Comparison of ENCODE assay signal across 1 cellular context in the genomic region with DNA sequence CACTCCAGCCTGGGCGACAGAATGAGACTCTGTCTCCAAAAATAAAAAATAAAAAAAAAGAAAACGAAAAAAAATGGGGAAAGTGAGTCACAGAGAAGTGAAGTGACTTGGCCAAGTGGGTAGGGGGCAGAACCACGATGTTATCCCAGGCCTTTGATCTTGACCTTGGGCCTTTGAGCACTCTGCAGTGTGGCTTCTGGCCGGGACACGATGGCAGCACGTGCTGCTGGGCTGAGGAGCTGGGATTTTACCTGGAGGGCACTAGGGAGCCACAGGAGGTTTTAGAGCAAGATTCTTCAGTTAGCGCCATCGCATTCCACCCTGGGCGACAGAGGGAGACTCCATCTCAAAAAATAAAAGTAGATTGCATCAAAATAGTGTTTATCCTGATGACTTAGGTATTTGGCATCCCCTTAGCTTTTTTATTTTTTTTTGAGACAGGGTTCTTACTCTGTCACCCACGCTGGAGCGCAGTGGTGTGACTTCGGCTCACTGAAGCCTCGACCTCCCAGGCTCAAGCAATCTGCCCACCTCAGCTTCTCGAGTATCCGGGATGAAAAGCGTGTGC.
A peak's percentile ranks its signal among the peaks of the same experiment; 100 is the strongest.
TF ChIP-seq lines count a peak whose summit lies in the region.

No MANE protein-coding gene starts in this region.

TF ChIP-seq in HepG2, 621 proteins besides CTCF, POLR2A, EP300 and RAD21 (continued from another document and continues in another):
- TF ChIP-seq, protein P1, sequence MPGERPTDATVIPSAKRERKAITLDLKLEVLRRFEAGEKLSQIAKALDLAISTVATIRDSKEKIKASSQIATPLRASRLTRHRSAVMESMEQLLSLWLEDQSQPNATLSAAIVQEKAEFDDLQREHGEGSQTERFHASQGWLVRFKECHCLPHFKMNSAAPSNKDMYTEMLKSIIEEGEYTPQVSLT (CRISPR knock-in tag; IDR thresholded peaks at IDR 0.05; ENCODE audit: borderline replicate concordance, low read depth): no peak
- TF ChIP-seq SATB2 (CRISPR knock-in tag; IDR thresholded peaks at IDR 0.05) (no peak), KLF12 (CRISPR knock-in tag; IDR thresholded peaks at IDR 0.05; ENCODE audit: borderline replicate concordance) (no peak), ZNF138 (CRISPR knock-in tag; IDR thresholded peaks at IDR 0.05; ENCODE audit: low read depth) (no peak), SOX13 (IDR thresholded peaks at IDR 0.05) (no peak), SOX13 (CRISPR knock-in tag; conservative IDR thresholded peaks at IDR 0.05 in 1 of 2, IDR thresholded peaks at IDR 0.05 in 1 of 2) (peak in 1 of 2 experiments; percentile 45; a peak in 1 of 4 replicates), REXO4 (CRISPR knock-in tag; IDR thresholded peaks at IDR 0.05; ENCODE audit: borderline replicate concordance) (no peak), FOXA3 (CRISPR knock-in tag; IDR thresholded peaks at IDR 0.05) (peak; percentile 23; the same call in 1 of the 2 replicates), ZFP41 (CRISPR knock-in tag; IDR thresholded peaks at IDR 0.05; ENCODE audit: borderline replicate concordance) (no peak), ZNF777 (CRISPR knock-in tag; IDR thresholded peaks at IDR 0.05) (no peak), KDM4B (CRISPR knock-in tag; IDR thresholded peaks at IDR 0.05) (0 out of 2 replicates have a peak, but pooled peaks have one; percentile 51), ATF7-NPFF (CRISPR knock-in tag; IDR thresholded peaks at IDR 0.05; ENCODE audit: low read depth) (no peak), CCDC6 (CRISPR knock-in tag; IDR thresholded peaks at IDR 0.05) (no peak), HOXA3 (CRISPR knock-in tag; IDR thresholded peaks at IDR 0.05) (peak; percentile 46; the same call in 1 of the 2 replicates), ELF4 (CRISPR knock-in tag; IDR thresholded peaks at IDR 0.05; ENCODE audit: borderline replicate concordance) (peak; percentile 64; the same call in 1 of the 2 replicates), BCL6 (CRISPR knock-in tag; IDR thresholded peaks at IDR 0.05) (peak; percentile 46; the same call in 1 of the 2 replicates), ZNF878 (CRISPR knock-in tag; IDR thresholded peaks at IDR 0.05) (0 out of 2 replicates have a peak, but pooled peaks have one; percentile 2), SKI (IDR thresholded peaks at IDR 0.05; ENCODE audit: partially characterized antibody) (no peak), PAF1 (CRISPR knock-in tag; IDR thresholded peaks at IDR 0.05) (no peak), RXRA (CRISPR knock-in tag; IDR thresholded peaks at IDR 0.05) (no peak; the same call in 1 of the 2 replicates), HMGA1 (CRISPR knock-in tag; conservative IDR thresholded peaks at IDR 0.05) (no peak), MYC (CRISPR knock-in tag; IDR thresholded peaks at IDR 0.05; ENCODE audit: borderline replicate concordance) (peak; percentile 81), ZNF263 (CRISPR knock-in tag; IDR thresholded peaks at IDR 0.05) (no peak; the same call in 1 of the 2 replicates), SP5 (CRISPR knock-in tag; IDR thresholded peaks at IDR 0.05; ENCODE audit: borderline replicate concordance, low read depth) (peak; percentile 27; the same call in 1 of the 2 replicates), HNRNPL (IDR thresholded peaks at IDR 0.05; ENCODE audit: low read depth, low read length) (no peak), GFI1 (CRISPR knock-in tag; IDR thresholded peaks at IDR 0.05; ENCODE audit: borderline replicate concordance) (0 out of 2 replicates have a peak, but pooled peaks have one; percentile 6), KDM2A (CRISPR knock-in tag; IDR thresholded peaks at IDR 0.05; ENCODE audit: borderline replicate concordance, low read depth) (no peak), SUZ12 (IDR thresholded peaks at IDR 0.05; ENCODE audit: low read depth, low read length) (no peak), ZNF543 (CRISPR knock-in tag; IDR thresholded peaks at IDR 0.05) (no peak)
- TF ChIP-seq, protein P2, sequence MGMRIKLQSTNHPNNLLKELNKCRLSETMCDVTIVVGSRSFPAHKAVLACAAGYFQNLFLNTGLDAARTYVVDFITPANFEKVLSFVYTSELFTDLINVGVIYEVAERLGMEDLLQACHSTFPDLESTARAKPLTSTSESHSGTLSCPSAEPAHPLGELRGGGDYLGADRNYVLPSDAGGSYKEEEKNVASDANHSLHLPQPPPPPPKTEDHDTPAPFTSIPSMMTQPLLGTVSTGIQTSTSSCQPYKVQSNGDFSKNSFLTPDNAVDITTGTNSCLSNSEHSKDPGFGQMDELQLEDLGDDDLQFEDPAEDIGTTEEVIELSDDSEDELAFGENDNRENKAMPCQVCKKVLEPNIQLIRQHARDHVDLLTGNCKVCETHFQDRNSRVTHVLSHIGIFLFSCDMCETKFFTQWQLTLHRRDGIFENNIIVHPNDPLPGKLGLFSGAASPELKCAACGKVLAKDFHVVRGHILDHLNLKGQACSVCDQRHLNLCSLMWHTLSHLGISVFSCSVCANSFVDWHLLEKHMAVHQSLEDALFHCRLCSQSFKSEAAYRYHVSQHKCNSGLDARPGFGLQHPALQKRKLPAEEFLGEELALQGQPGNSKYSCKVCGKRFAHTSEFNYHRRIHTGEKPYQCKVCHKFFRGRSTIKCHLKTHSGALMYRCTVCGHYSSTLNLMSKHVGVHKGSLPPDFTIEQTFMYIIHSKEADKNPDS (CRISPR knock-in tag; IDR thresholded peaks at IDR 0.05): no peak
- TF ChIP-seq, protein P3, sequence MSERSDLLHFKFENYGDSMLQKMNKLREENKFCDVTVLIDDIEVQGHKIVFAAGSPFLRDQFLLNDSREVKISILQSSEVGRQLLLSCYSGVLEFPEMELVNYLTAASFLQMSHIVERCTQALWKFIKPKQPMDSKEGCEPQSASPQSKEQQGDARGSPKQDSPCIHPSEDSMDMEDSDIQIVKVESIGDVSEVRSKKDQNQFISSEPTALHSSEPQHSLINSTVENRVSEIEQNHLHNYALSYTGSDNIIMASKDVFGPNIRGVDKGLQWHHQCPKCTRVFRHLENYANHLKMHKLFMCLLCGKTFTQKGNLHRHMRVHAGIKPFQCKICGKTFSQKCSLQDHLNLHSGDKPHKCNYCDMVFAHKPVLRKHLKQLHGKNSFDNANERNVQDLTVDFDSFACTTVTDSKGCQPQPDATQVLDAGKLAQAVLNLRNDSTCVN (CRISPR knock-in tag; IDR thresholded peaks at IDR 0.05; ENCODE audit: borderline replicate concordance): no peak
- TF ChIP-seq, protein P4, sequence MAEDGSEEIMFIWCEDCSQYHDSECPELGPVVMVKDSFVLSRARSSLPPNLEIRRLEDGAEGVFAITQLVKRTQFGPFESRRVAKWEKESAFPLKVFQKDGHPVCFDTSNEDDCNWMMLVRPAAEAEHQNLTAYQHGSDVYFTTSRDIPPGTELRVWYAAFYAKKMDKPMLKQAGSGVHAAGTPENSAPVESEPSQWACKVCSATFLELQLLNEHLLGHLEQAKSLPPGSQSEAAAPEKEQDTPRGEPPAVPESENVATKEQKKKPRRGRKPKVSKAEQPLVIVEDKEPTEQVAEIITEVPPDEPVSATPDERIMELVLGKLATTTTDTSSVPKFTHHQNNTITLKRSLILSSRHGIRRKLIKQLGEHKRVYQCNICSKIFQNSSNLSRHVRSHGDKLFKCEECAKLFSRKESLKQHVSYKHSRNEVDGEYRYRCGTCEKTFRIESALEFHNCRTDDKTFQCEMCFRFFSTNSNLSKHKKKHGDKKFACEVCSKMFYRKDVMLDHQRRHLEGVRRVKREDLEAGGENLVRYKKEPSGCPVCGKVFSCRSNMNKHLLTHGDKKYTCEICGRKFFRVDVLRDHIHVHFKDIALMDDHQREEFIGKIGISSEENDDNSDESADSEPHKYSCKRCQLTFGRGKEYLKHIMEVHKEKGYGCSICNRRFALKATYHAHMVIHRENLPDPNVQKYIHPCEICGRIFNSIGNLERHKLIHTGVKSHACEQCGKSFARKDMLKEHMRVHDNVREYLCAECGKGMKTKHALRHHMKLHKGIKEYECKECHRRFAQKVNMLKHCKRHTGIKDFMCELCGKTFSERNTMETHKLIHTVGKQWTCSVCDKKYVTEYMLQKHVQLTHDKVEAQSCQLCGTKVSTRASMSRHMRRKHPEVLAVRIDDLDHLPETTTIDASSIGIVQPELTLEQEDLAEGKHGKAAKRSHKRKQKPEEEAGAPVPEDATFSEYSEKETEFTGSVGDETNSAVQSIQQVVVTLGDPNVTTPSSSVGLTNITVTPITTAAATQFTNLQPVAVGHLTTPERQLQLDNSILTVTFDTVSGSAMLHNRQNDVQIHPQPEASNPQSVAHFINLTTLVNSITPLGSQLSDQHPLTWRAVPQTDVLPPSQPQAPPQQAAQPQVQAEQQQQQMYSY (CRISPR knock-in tag; IDR thresholded peaks at IDR 0.05): no peak
- TF ChIP-seq, protein P5, sequence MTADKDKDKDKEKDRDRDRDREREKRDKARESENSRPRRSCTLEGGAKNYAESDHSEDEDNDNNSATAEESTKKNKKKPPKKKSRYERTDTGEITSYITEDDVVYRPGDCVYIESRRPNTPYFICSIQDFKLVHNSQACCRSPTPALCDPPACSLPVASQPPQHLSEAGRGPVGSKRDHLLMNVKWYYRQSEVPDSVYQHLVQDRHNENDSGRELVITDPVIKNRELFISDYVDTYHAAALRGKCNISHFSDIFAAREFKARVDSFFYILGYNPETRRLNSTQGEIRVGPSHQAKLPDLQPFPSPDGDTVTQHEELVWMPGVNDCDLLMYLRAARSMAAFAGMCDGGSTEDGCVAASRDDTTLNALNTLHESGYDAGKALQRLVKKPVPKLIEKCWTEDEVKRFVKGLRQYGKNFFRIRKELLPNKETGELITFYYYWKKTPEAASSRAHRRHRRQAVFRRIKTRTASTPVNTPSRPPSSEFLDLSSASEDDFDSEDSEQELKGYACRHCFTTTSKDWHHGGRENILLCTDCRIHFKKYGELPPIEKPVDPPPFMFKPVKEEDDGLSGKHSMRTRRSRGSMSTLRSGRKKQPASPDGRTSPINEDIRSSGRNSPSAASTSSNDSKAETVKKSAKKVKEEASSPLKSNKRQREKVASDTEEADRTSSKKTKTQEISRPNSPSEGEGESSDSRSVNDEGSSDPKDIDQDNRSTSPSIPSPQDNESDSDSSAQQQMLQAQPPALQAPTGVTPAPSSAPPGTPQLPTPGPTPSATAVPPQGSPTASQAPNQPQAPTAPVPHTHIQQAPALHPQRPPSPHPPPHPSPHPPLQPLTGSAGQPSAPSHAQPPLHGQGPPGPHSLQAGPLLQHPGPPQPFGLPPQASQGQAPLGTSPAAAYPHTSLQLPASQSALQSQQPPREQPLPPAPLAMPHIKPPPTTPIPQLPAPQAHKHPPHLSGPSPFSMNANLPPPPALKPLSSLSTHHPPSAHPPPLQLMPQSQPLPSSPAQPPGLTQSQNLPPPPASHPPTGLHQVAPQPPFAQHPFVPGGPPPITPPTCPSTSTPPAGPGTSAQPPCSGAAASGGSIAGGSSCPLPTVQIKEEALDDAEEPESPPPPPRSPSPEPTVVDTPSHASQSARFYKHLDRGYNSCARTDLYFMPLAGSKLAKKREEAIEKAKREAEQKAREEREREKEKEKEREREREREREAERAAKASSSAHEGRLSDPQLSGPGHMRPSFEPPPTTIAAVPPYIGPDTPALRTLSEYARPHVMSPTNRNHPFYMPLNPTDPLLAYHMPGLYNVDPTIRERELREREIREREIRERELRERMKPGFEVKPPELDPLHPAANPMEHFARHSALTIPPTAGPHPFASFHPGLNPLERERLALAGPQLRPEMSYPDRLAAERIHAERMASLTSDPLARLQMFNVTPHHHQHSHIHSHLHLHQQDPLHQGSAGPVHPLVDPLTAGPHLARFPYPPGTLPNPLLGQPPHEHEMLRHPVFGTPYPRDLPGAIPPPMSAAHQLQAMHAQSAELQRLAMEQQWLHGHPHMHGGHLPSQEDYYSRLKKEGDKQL (CRISPR knock-in tag; IDR thresholded peaks at IDR 0.05; ENCODE audit: low read depth): no peak
- TF ChIP-seq, protein P6, sequence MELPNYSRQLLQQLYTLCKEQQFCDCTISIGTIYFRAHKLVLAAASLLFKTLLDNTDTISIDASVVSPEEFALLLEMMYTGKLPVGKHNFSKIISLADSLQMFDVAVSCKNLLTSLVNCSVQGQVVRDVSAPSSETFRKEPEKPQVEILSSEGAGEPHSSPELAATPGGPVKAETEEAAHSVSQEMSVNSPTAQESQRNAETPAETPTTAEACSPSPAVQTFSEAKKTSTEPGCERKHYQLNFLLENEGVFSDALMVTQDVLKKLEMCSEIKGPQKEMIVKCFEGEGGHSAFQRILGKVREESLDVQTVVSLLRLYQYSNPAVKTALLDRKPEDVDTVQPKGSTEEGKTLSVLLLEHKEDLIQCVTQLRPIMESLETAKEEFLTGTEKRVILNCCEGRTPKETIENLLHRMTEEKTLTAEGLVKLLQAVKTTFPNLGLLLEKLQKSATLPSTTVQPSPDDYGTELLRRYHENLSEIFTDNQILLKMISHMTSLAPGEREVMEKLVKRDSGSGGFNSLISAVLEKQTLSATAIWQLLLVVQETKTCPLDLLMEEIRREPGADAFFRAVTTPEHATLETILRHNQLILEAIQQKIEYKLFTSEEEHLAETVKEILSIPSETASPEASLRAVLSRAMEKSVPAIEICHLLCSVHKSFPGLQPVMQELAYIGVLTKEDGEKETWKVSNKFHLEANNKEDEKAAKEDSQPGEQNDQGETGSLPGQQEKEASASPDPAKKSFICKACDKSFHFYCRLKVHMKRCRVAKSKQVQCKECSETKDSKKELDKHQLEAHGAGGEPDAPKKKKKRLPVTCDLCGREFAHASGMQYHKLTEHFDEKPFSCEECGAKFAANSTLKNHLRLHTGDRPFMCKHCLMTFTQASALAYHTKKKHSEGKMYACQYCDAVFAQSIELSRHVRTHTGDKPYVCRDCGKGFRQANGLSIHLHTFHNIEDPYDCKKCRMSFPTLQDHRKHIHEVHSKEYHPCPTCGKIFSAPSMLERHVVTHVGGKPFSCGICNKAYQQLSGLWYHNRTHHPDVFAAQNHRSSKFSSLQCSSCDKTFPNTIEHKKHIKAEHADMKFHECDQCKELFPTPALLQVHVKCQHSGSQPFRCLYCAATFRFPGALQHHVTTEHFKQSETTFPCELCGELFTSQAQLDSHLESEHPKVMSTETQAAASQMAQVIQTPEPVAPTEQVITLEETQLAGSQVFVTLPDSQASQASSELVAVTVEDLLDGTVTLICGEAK (IDR thresholded peaks at IDR 0.05): no peak
- TF ChIP-seq, protein P6 (CRISPR knock-in tag; IDR thresholded peaks at IDR 0.05): no peak
